Comparison of ENCODE assay signal across 8 cellular contexts in the genomic region with DNA sequence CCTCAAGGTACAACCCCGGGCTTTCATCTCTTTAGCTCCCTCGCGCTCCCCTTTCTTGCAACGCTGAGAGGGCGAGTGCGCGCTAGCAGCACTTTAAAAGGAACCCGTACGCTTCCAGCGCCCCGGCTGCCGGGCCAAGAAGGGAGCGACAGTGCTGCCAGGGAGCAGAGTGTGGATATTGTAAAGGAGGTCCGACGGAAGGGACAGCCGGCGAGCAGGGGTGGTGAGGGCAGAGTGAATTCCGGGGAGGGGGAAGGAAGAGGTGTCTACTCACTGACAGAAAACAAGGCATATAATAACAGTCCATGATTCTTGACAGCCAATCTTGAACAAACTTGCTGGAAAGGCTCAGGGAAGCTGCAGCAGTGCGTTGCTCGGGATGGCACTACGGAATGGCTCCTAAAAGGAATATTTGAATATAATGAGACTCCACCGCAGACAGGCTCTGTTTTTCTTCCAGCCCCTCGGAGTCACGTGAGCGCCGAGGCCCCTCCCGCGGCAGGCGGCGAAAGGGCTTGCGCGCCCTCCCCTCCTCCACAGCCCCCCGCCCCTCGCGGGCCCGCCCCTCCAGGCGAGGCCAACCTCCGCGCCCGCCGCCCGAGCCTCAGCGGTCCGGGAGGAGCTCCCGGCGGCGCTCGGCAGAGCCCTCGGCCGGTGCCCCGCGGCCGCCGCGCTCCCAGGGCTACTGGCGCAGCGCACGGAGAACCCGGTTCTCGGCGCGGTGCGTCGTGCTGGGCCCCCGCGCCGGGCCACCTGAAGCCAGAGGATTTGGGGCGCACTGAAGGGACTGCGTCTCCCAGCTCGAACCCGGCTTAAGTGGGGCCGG. TPM values are rescaled to one million over a fixed set of nuclear protein-coding genes. Genes with fewer than 3 reads are reported as not detected.
DNase-seq lines count a peak whose midpoint lies in the region; ATAC-seq and TF ChIP-seq lines count a peak whose summit lies in the region.

No MANE protein-coding gene starts in this region.

- H3K4me2 ChIP-seq in fibroblast of lung (ENCODE audit: extremely low read depth, insufficient read depth, low read length), result peak overlapping the region; percentile 97

- H3K9ac ChIP-seq in fibroblast of lung (ENCODE audit: insufficient read depth, low read length) (peak overlapping the region; percentile 37), mucosa of rectum (ENCODE audit: low read depth in 1 of 2, low read length in 2 of 2) (peak overlapping the region; percentile 72 to 79)

- H3K27me3 ChIP-seq in fibroblast of lung (ENCODE audit: control insufficient read depth, insufficient read depth, low read length), result peaks cover 6% of the 10 kb centered on the region
- H3K27me3 ChIP-seq in mucosa of rectum (ENCODE audit: control insufficient read depth in 2 of 2, insufficient read depth in 2 of 2, low read length in 2 of 2), result peaks cover 15 to 17% of the 10 kb centered on the region in 2 donors
- no peaks in the 10 kb centered on the region for H3K27me3 ChIP-seq in tibial artery

- H3K36me3 ChIP-seq in fibroblast of lung (ENCODE audit: control insufficient read depth, insufficient read depth, low read length), result peaks cover 2% of the 10 kb centered on the region
- H3K36me3 ChIP-seq in mucosa of rectum (ENCODE audit: control insufficient read depth in 2 of 2, insufficient read depth in 2 of 2, low read length in 2 of 2), result peaks cover 0 to 3% of the 10 kb centered on the region in 2 donors
- peaks cover 5 to 22% (median 15%) of the 10 kb centered on the region in 3 donors for H3K36me3 ChIP-seq in tibial artery

- POLR2A ChIA-PET in activated B cell treated with CpG ODN at 0.5 μM for 24 hours (lab: Charles Lee), result no interaction called here

- CTCF ChIA-PET in activated B cell treated with CpG ODN at 0.5 μM for 24 hours (lab: Charles Lee), result no interaction called here

- no peak overlapping the region for H3K27ac Mint-ChIP-seq in activated B cell treated with CpG ODN at 0.5 μM for 24 hours

- H3K27me3 Mint-ChIP-seq in activated B cell treated with CpG ODN at 0.5 μM for 24 hours, result peaks cover 85% of the 10 kb centered on the region

- H3K79me2 ChIP-seq in fibroblast of lung (ENCODE audit: control insufficient read depth, insufficient read depth, low read length), result peaks cover 2% of the 10 kb centered on the region

- peaks cover 34% of the 10 kb centered on the region for H3K4me1 Mint-ChIP-seq in activated B cell treated with CpG ODN at 0.5 μM for 24 hours

- no peaks in the 10 kb centered on the region for H3K4me1 ChIP-seq in fibroblast of lung (ENCODE audit: control insufficient read depth, extremely low read depth, insufficient read depth, low read length)
- peaks cover 18 to 24% of the 10 kb centered on the region in 2 donors for H3K4me1 ChIP-seq in mucosa of rectum (ENCODE audit: control insufficient read depth in 2 of 2, insufficient read depth in 2 of 2, low read length in 2 of 2)
- H3K4me1 ChIP-seq in tibial artery, result peaks cover 0 to 32% (median 11%) of the 10 kb centered on the region in 4 donors

- H2AFZ ChIP-seq in fibroblast of lung (ENCODE audit: low read length), result peak overlapping the region; percentile 85

- peak; percentile 46 for DNase-seq in DMS79 (lab: John Stamatoyannopoulos, UW)
- DNase-seq in Jurkat, Clone E6-1 (ENCODE audit: low read depth, low spot score), result no peak
- DNase-seq in activated B cell treated with CpG ODN at 0.5 μM for 24 hours, result no peak
- DNase-seq in fibroblast of lung (ENCODE audit: low read depth in 2 of 2), result peak; percentile 80 to 90
- peak; percentile 88 to 94 for DNase-seq in tibial artery

- H4K20me1 ChIP-seq in fibroblast of lung (ENCODE audit: control insufficient read depth, extremely low read depth, insufficient read depth, low read length), result no peaks in the 10 kb centered on the region

- TF ChIP-seq CTCF in activated B cell treated with CpG ODN at 0.5 μM for 24 hours (IDR thresholded peaks at IDR 0.05), result no peak
- no peak for TF ChIP-seq CTCF in fibroblast of lung (conservative IDR thresholded peaks at IDR 0.05 in 1 of 2, IDR thresholded peaks at IDR 0.05 in 1 of 2; ENCODE audit: low read depth in 1 of 2, low read length in 2 of 2)
- no peak for TF ChIP-seq CTCF in tibial artery (IDR thresholded peaks at IDR 0.05)

- H3K4me3 Mint-ChIP-seq in activated B cell treated with CpG ODN at 0.5 μM for 24 hours, result peak overlapping the region; percentile 81

- no peaks in the 10 kb centered on the region for H3K9me3 Mint-ChIP-seq in activated B cell treated with CpG ODN at 0.5 μM for 24 hours

- ATAC-seq in activated B cell treated with CpG ODN at 0.5 μM for 24 hours (ENCODE audit: low read depth) (peak; percentile 45), HG02884 (IDR thresholded peaks at IDR 0.05; ENCODE audit: unreplicated experiment) (no peak), HG03196 (IDR thresholded peaks at IDR 0.05; ENCODE audit: unreplicated experiment) (no peak)

- H3K4me3 ChIP-seq in Jurkat, Clone E6-1 (ENCODE audit: low read length), result peak overlapping the region; percentile 74
- H3K4me3 ChIP-seq in fibroblast of lung (replicated peaks in 1 of 4; ENCODE audit: control extremely low read depth in 1 of 4, insufficient read depth in 1 of 4, low read depth in 3 of 4, low read length in 4 of 4) (peak overlapping the region; percentile 86 to 94 (median 89)), mucosa of rectum (ENCODE audit: low read length in 2 of 2) (peak overlapping the region; percentile 79 to 82), tibial artery (peak overlapping the region; percentile 62 to 81)

- H3K36me3 Mint-ChIP-seq in activated B cell treated with CpG ODN at 0.5 μM for 24 hours (ENCODE audit: low read depth), result no peaks in the 10 kb centered on the region

- intact Hi-C loops in activated B cell treated with CpG ODN at 0.5 μM for 24 hours (cut with micrococcal nuclease), result loop anchor here (5.0 kb wide), 1 partner anchor 416 kb away; no protein-coding TSS in a partner anchor
- intact Hi-C loops in tibial artery (cut with DNase I; ENCODE audit: low total_unique reads), result no loop called here

- peak overlapping the region; percentile 65 for H3K27ac ChIP-seq in fibroblast of lung (ENCODE audit: insufficient read depth, low read length)
- H3K27ac ChIP-seq in mucosa of rectum (ENCODE audit: low read depth in 2 of 2, low read length in 2 of 2), result peak overlapping the region; percentile 80 to 81
- peak overlapping the region; percentile 92 to 96 for H3K27ac ChIP-seq in tibial artery

- H3K9me3 ChIP-seq in fibroblast of lung (ENCODE audit: control insufficient read depth, insufficient read depth, low read depth, low read length) (no peaks in the 10 kb centered on the region), mucosa of rectum (ENCODE audit: control insufficient read depth in 2 of 2, low read length in 2 of 2) (no peaks in the 10 kb centered on the region), tibial artery (no peaks in the 10 kb centered on the region)

RNA-seq across cellular contexts. Expression of a gene that starts 3.4 kb away (rescaled TPM):
- 6.8 TPM for polyA plus RNA-seq in Jurkat, Clone E6-1 (2012; ENCODE audit: insufficient read depth, insufficient read length)
- total RNA-seq in activated B cell treated with CpG ODN at 0.5 μM for 24 hours (0.42 TPM in 1 of 2 replicates, not detected in the other), fibroblast of lung (27.2 and 77.5 TPM in 2 replicates)
- 11.4 and 22.9 TPM in 2 replicates for polyA plus RNA-seq in fibroblast of lung
- polyA plus RNA-seq in fibroblast of lung (2012), result 17.1 and 34.4 TPM in 2 replicates
- 11.3 and 36.3 TPM in 2 replicates for polyA minus RNA-seq in fibroblast of lung (ENCODE audit: low replicate concordance)

Comparison
In these comparisons a context has a peak if more than half of its experiments do, and no peak if none do; other contexts are left out.
1. DNase-seq: peak in DMS79 (single experiment), fibroblast of lung (2 of 2) and tibial artery (2 of 2); none in Jurkat, Clone E6-1 (single experiment) and activated B cell treated with CpG ODN at 0.5 μM for 24 hours (single experiment).
2. RNA of a gene that starts 3.4 kb away (total RNA-seq): 27.2 to 77.5 TPM in fibroblast of lung; 0.42 TPM in activated B cell treated with CpG ODN at 0.5 μM for 24 hours; every median in the first group is over 10 times any median in the second.
3. Peak in every context shown above with its lines, with median percentiles within 50 percentile points of each other: H3K4me3 ChIP-seq and H3K27ac ChIP-seq.